In the genomic region with DNA sequence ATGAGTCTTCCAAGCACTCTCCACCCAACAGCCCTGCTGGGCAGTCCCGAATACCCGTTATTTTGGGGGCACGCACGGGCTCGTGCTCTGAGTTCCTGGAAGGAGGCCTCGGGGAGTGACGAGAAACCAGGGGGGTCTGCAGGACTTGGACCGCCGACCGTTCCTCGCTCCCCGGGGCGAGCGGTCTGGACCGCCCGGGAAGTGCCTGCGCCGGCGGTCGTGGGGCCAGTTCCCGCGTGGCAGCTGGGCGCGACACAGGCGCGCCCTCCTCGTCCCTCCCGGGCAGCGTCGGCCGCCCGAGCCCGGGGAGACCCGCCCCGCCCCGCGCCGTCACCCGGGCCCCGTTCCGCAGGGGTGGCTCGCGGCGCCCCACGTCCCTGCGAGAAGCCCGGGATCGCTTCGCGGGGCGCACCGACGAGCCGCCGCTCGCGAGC, we compare ENCODE assay signal across 8 cellular contexts.
DNase-seq lines count a peak whose midpoint lies in the region; ATAC-seq and TF ChIP-seq lines count a peak whose summit lies in the region.

No MANE protein-coding gene starts in this region.

- H3K27ac ChIP-seq in layer of hippocampus (ENCODE audit: low read depth, low read length) = peak overlapping the region; percentile 78

- DNase-seq in T-helper 1 cell (no peak), NCI-H1092 (lab: John Stamatoyannopoulos, UW) (peak; percentile 1), cardiac fibroblast (ENCODE audit: low read depth in 2 of 2) (peak; percentile 44 to 47), DMS153 treated with DMSO at 0.1 percent for 48 hours (lab: John Stamatoyannopoulos, UW; ENCODE audit: unreplicated experiment) (no peak)

- H3K4me3 ChIP-seq in cardiac fibroblast (replicated peaks in 1 of 2; ENCODE audit: low read depth in 2 of 2, low read length in 2 of 2) = peak overlapping the region; percentile 68 to 83

- H3K27me3 ChIP-seq in layer of hippocampus (ENCODE audit: control insufficient read depth, insufficient read depth, low read length) = no peaks in the 10 kb centered on the region

- H3K4me1 Mint-ChIP-seq in T-helper 1 cell treated with Interleukin-12 subunit alpha and Interleukin-12 subunit beta and Interleukin-4 antibody, amounts not matched to agents 30 μg/mL and 1 μg/mL, for 36 hours (ENCODE audit: low read depth) = peaks cover 32% of the 10 kb centered on the region
- H3K4me1 Mint-ChIP-seq in stimulated activated naive CD8-positive, alpha-beta T cell treated with anti-CD3 and anti-CD28 coated beads, Interleukin-15, Interleukin-2, amounts not matched to agents 100 ng/mL and 50 ng/mL, for 24 hours (ENCODE audit: low read depth) = peaks cover 24% of the 10 kb centered on the region

- H3K36me3 Mint-ChIP-seq in T-helper 1 cell treated with Interleukin-12 subunit alpha and Interleukin-12 subunit beta and Interleukin-4 antibody, amounts not matched to agents 30 μg/mL and 1 μg/mL, for 36 hours (ENCODE audit: low read depth) = peaks cover 5% of the 10 kb centered on the region
- no peaks in the 10 kb centered on the region for H3K36me3 Mint-ChIP-seq in stimulated activated naive CD8-positive, alpha-beta T cell treated with anti-CD3 and anti-CD28 coated beads, Interleukin-15, Interleukin-2, amounts not matched to agents 100 ng/mL and 50 ng/mL, for 24 hours (ENCODE audit: low read depth)

- ATAC-seq in HG02610 (IDR thresholded peaks at IDR 0.05; ENCODE audit: unreplicated experiment) = peak; percentile 46

- peak overlapping the region; percentile 91 for H3K4me3 Mint-ChIP-seq in T-helper 1 cell treated with Interleukin-12 subunit alpha and Interleukin-12 subunit beta and Interleukin-4 antibody, amounts not matched to agents 30 μg/mL and 1 μg/mL, for 36 hours
- H3K4me3 Mint-ChIP-seq in stimulated activated naive CD8-positive, alpha-beta T cell treated with anti-CD3 and anti-CD28 coated beads, Interleukin-15, Interleukin-2, amounts not matched to agents 100 ng/mL and 50 ng/mL, for 24 hours = peak overlapping the region; percentile 83

- H3K9me3 Mint-ChIP-seq in T-helper 1 cell treated with Interleukin-12 subunit alpha and Interleukin-12 subunit beta and Interleukin-4 antibody, amounts not matched to agents 30 μg/mL and 1 μg/mL, for 36 hours = no peaks in the 10 kb centered on the region
- H3K9me3 Mint-ChIP-seq in stimulated activated naive CD8-positive, alpha-beta T cell treated with anti-CD3 and anti-CD28 coated beads, Interleukin-15, Interleukin-2, amounts not matched to agents 100 ng/mL and 50 ng/mL, for 24 hours = no peaks in the 10 kb centered on the region

- peaks cover 76% of the 10 kb centered on the region for H3K27me3 Mint-ChIP-seq in T-helper 1 cell treated with Interleukin-12 subunit alpha and Interleukin-12 subunit beta and Interleukin-4 antibody, amounts not matched to agents 30 μg/mL and 1 μg/mL, for 36 hours (ENCODE audit: low read depth)
- peaks cover 73% of the 10 kb centered on the region for H3K27me3 Mint-ChIP-seq in stimulated activated naive CD8-positive, alpha-beta T cell treated with anti-CD3 and anti-CD28 coated beads, Interleukin-15, Interleukin-2, amounts not matched to agents 100 ng/mL and 50 ng/mL, for 24 hours

- TF ChIP-seq CTCF in cardiac fibroblast (IDR thresholded peaks at IDR 0.05; ENCODE audit: low read depth, low read length) = no peak

- peak overlapping the region; percentile 85 for H3K27ac Mint-ChIP-seq in T-helper 1 cell treated with Interleukin-12 subunit alpha and Interleukin-12 subunit beta and Interleukin-4 antibody, amounts not matched to agents 30 μg/mL and 1 μg/mL, for 36 hours
- H3K27ac Mint-ChIP-seq in stimulated activated naive CD8-positive, alpha-beta T cell treated with anti-CD3 and anti-CD28 coated beads, Interleukin-15, Interleukin-2, amounts not matched to agents 100 ng/mL and 50 ng/mL, for 24 hours = peak overlapping the region; percentile 82

Comparison
In these comparisons a context has a peak if more than half of its experiments do, and no peak if none do; other contexts are left out.
1. DNase-seq: peak in NCI-H1092 (single experiment) and cardiac fibroblast (2 of 2); none in T-helper 1 cell (0 of 5) and DMS153 treated with DMSO at 0.1 percent for 48 hours (single experiment).